10 cellular contexts compared by ENCODE assay signal in the genomic region with DNA sequence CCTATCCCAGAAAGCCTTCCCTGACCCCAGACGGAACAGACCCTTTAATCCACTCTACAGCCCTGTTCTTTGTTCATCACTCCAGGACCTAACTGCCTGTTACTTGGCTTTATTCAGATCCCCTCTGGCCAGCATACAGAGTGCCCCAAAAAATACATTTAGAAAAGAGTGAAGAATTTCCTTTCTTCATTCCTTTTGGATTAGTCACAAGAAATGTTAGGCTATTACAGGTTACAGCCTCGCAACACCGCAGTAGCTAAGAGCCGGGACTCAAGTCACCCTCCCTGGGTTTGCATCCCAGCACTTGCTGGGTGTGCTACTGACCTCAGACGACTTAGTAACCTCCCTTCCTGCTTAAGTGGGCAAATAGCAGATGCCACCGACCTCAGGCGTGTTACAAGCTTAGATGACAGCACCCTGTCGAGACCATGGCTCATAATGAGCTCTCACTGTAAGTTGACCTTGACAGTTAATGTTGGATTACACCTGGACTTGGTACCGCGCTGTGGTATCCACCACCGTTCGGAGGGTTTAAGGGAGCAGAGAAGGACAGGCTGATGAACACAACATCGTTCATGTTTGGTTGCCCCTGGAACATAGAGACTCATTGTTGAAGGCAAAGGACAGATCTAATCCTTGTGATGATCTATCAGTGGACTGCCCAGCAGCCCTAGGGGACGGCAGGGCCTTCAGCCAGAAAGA. TPM values are rescaled to one million over a fixed set of nuclear protein-coding genes. Genes with fewer than 3 reads are reported as not detected.
DNase-seq lines count a peak whose midpoint lies in the region; ATAC-seq, FAIRE-seq and TF ChIP-seq lines count a peak whose summit lies in the region.
"Had no signal": no experiment of that assay in that cellular context is flagged by ENCODE, and none has a peak within 500 bp of the region (broad histone marks: within the 10 kb centered on the region; RNA-seq: fewer than 3 reads in every experiment).

No MANE protein-coding gene starts in this region.

- H3K9me3 Mint-ChIP-seq in nephron progenitor cell = peaks cover 13% of the 10 kb centered on the region

- no peak overlapping the region for H3K4me3 Mint-ChIP-seq in nephron progenitor cell

- in situ Hi-C loops in Caki2 (cut with HindIII; ENCODE audit: low pct_unique_long_range_greater_than_20kb, low sequenced_read_pairs) = no loop called here

- H3K36me3 Mint-ChIP-seq in nephron progenitor cell (ENCODE audit: low read depth) = peaks cover 46% of the 10 kb centered on the region

- no peaks in the 10 kb centered on the region for H3K27me3 Mint-ChIP-seq in nephron progenitor cell (ENCODE audit: low read depth, poor library complexity)

- POLR2A ChIA-PET in GM10248 (lab: Yijun Ruan, JAX) = no interaction called here

- H3K4me3 ChIP-seq in choroid plexus epithelial cell (ENCODE audit: low read depth, low read length) = no peak overlapping the region

- TF ChIP-seq CTCF in choroid plexus epithelial cell (conservative IDR thresholded peaks at IDR 0.05; ENCODE audit: low read depth, low read length) = no peak
- TF ChIP-seq CTCF in nephron progenitor cell (IDR thresholded peaks at IDR 0.05) = no peak
- TF ChIP-seq CTCF in GM10248 (IDR thresholded peaks at IDR 0.05; ENCODE audit: control extremely low read depth, extremely low read depth, low read depth, missing control alignments) = no peak

- FAIRE-seq in RCC 7860 (lab: Jason Lieb, UNC) = no peak

- peak overlapping the region; percentile 86 for H3K27ac Mint-ChIP-seq in nephron progenitor cell

- H3K4me1 Mint-ChIP-seq in nephron progenitor cell = peaks cover 14% of the 10 kb centered on the region

- DNase-seq in Caki2 (ENCODE audit: low read depth) (peak; percentile 50), RCC 7860 (ENCODE audit: low spot score) (peak; percentile 65), choroid plexus epithelial cell (ENCODE audit: low read depth) (peak; percentile 78), nephron progenitor cell (no peak), GM10248 (ENCODE audit: extremely low spot score) (no peak)
- DNase-seq: activated T-cell treated with anti-CD3 and anti-CD28 coated beads, Interleukin-2, amount 50 U/mL, for 48 hours; NCI-H1417 treated with DMSO at 0.1 percent for 48 hours had no signal

- CTCF ChIA-PET in GM10248 (lab: Yijun Ruan, JAX) = interaction anchor here (1.0 to 3.5 kb wide), 6 partner anchors 12 to 106 kb away, joined by 3 to 15 read pairs (median 4); a partner anchor contains a TSS

- ATAC-seq in GM18861 (IDR thresholded peaks at IDR 0.05; ENCODE audit: unreplicated experiment) = no peak
- no peak for ATAC-seq in HG03139 (IDR thresholded peaks at IDR 0.05; ENCODE audit: unreplicated experiment)
- no peak for ATAC-seq in HG03159 (IDR thresholded peaks at IDR 0.05; ENCODE audit: unreplicated experiment)

RNA-seq across cellular contexts. Expression of a gene that starts 12.9 kb away (rescaled TPM):
- total RNA-seq in Caki2 (2014; rRNA removed; shearing (Covaris generic); ENCODE audit: low replicate concordance) = 33.9 and 41.8 TPM in 2 replicates

RNA-seq across cellular contexts. Expression of a gene that starts 31.3 kb away (rescaled TPM):
- 1.0 and 1.3 TPM in 2 replicates for total RNA-seq in Caki2 (2014; rRNA removed; shearing (Covaris generic); ENCODE audit: low replicate concordance)

Comparison
In these comparisons a context has a peak if more than half of its experiments do, and no peak if none do; other contexts are left out.
1. DNase-seq: peak in Caki2 (single experiment), RCC 7860 (single experiment) and choroid plexus epithelial cell (single experiment); none in nephron progenitor cell (single experiment) and GM10248 (single experiment).